Comparison of ENCODE assay signal across 8 cellular contexts in the genomic region with DNA sequence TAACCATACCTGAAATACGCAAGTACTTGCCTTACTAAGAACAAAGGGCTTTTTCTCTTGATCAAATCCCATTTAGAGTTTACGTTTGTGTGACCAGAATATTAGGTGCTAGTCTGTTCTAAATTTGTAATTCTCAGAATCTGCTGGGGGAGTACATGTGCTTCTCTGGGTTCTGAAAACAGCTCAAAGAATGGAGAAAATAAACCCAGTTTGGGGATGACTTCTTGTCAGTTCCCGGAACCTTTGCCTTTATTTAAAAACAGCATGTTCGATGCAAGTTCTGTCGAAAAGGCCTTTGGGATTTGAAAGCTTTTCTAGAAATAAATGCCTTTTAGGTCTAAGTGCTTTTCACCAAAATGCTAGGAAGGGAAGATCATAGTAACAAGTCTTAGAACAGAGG.
DNase-seq lines count a peak whose midpoint lies in the region; ATAC-seq and TF ChIP-seq lines count a peak whose summit lies in the region.

No MANE protein-coding gene starts in this region.

- H3K9me3 ChIP-seq in OCI-LY3 (ENCODE audit: insufficient read depth, low read length) (no peaks in the 10 kb centered on the region), ectodermal cell (ENCODE audit: control insufficient read depth, low read length) (no peaks in the 10 kb centered on the region)

- WGBS in ectodermal cell, 2 experiments: 84 to 88% methylated on average over 5 of the region's 5 CpGs

- TF ChIP-seq CTCF in OCI-LY3 (IDR thresholded peaks at IDR 0.05; ENCODE audit: low read depth, low read length) (no peak), nephron progenitor cell (IDR thresholded peaks at IDR 0.05) (no peak)

- peak overlapping the region; percentile 86 for H3K27ac ChIP-seq in ACC112 (ENCODE audit: low read depth, low read length)
- peak overlapping the region; percentile 96 for H3K27ac ChIP-seq in OCI-LY3 (ENCODE audit: low read length)
- peak overlapping the region; percentile 79 for H3K27ac ChIP-seq in ectodermal cell (ENCODE audit: insufficient read depth, low read depth, low read length, poor library complexity, severe bottlenecking)

- ATAC-seq in GM18520 (IDR thresholded peaks at IDR 0.05; ENCODE audit: unreplicated experiment) (no peak), HG03175 (IDR thresholded peaks at IDR 0.05; ENCODE audit: unreplicated experiment) (no peak)

- peaks cover 21% of the 10 kb centered on the region for H3K36me3 Mint-ChIP-seq in nephron progenitor cell (ENCODE audit: low read depth)

- H3K79me2 ChIP-seq in ACC112 (ENCODE audit: control insufficient read depth, insufficient read depth, low read length, unreplicated experiment) (peaks cover 52% of the 10 kb centered on the region), OCI-LY3 (ENCODE audit: low read length) (peaks cover 38% of the 10 kb centered on the region)

- peak overlapping the region; percentile 90 for H3K4me3 ChIP-seq in ACC112 (ENCODE audit: low read depth, low read length)
- peak overlapping the region; percentile 81 for H3K4me3 ChIP-seq in OCI-LY3 (ENCODE audit: low read length)
- no peak overlapping the region for H3K4me3 ChIP-seq in ectodermal cell (ENCODE audit: insufficient read depth, low read depth, low read length)

- peak overlapping the region; percentile 96 for H3K27ac Mint-ChIP-seq in nephron progenitor cell

- H3K27me3 ChIP-seq in ACC112 (ENCODE audit: insufficient read depth, low read length) (no peaks in the 10 kb centered on the region), OCI-LY3 (ENCODE audit: low read depth, low read length) (no peaks in the 10 kb centered on the region), ectodermal cell (ENCODE audit: control insufficient read depth, insufficient read depth, low read length, poor library complexity, severe bottlenecking) (peaks cover 9% of the 10 kb centered on the region)

- H3K4me3 Mint-ChIP-seq in nephron progenitor cell: peak overlapping the region; percentile 87

- H3K9ac ChIP-seq in OCI-LY3 (ENCODE audit: low read length): peak overlapping the region; percentile 91

- peaks cover 69% of the 10 kb centered on the region for H3K4me1 ChIP-seq in ACC112 (ENCODE audit: control insufficient read depth, insufficient read depth, low read length, unreplicated experiment)
- H3K4me1 ChIP-seq in OCI-LY3 (ENCODE audit: low read length): peaks cover 85% of the 10 kb centered on the region
- peaks cover 38% of the 10 kb centered on the region for H3K4me1 ChIP-seq in ectodermal cell (ENCODE audit: control insufficient read depth, insufficient read depth, low read length)

- H3K4me2 ChIP-seq in OCI-LY3 (ENCODE audit: low read length): peak overlapping the region; percentile 92

- H3K36me3 ChIP-seq in ACC112 (ENCODE audit: insufficient read depth, low read length): peaks cover 22% of the 10 kb centered on the region
- H3K36me3 ChIP-seq in OCI-LY3 (replicated peaks; ENCODE audit: low read depth, low read length): peaks cover 20% of the 10 kb centered on the region
- no peaks in the 10 kb centered on the region for H3K36me3 ChIP-seq in ectodermal cell (ENCODE audit: control insufficient read depth, insufficient read depth, low read length)

- DNase-seq in nephron progenitor cell: no peak
- no peak for DNase-seq in T-helper 9 cell
- DNase-seq in NCI-H510A treated with DMSO at 0.1 percent for 48 hours (lab: John Stamatoyannopoulos, UW): no peak

- H3K27me3 Mint-ChIP-seq in nephron progenitor cell (ENCODE audit: low read depth, poor library complexity): no peaks in the 10 kb centered on the region

- no peaks in the 10 kb centered on the region for H4K20me1 ChIP-seq in OCI-LY3 (ENCODE audit: insufficient read depth, low read length)

- peaks cover 100% of the 10 kb centered on the region for H3K4me1 Mint-ChIP-seq in nephron progenitor cell

- H3K9me3 Mint-ChIP-seq in nephron progenitor cell: peaks cover 12% of the 10 kb centered on the region

- no peak overlapping the region for H2AFZ ChIP-seq in ACC112 (ENCODE audit: low read length, unreplicated experiment)
- 0 out of 2 replicates have a peak overlapping the region, but pooled peaks have one; percentile 0 for H2AFZ ChIP-seq in OCI-LY3 (ENCODE audit: low read depth, low read length)
